Comparison of ENCODE assay signal across 10 cellular contexts in genomic region chr13:77696006-77696862, GRCh38. TPM values are rescaled to one million over a fixed set of nuclear protein-coding genes. Genes with fewer than 3 reads are reported as not detected.
DNase-seq lines count a peak whose midpoint lies in the region; ATAC-seq, FAIRE-seq and TF ChIP-seq lines count a peak whose summit lies in the region.
"Had no signal": no experiment of that assay in that cellular context is flagged by ENCODE, and none has a peak within 500 bp of the region (broad histone marks: within the 10 kb centered on the region; RNA-seq: fewer than 3 reads in every experiment).

No MANE protein-coding gene starts in this region.

- H3K9me3 ChIP-seq in neuron (ENCODE audit: low read length) = no peaks in the 10 kb centered on the region
- H3K9me3 ChIP-seq: right lobe of liver had no signal

- DNase-seq in GM12891 (ENCODE audit: insufficient read length, low spot score) (peak; percentile 3), Kasumi-1 (lab: John Stamatoyannopoulos, UW) (peak; percentile 34 to 60), caudate nucleus (lab: John Stamatoyannopoulos, UW) (peak in 33 of 61 donors; percentile 4 to 64 (median 24)), UCSD-AML1 (lab: John Stamatoyannopoulos, UW; ENCODE audit: unreplicated experiment) (no peak)
- no peak for DNase-seq in activated CD4-positive, CD25-positive, alpha-beta regulatory T cell treated with anti-CD3 and anti-CD28 coated beads, Interleukin-2, amount 50 U/mL, for 72 hours
- DNase-seq: right lobe of liver had no signal

- H3K4me1 ChIP-seq in neuron (ENCODE audit: insufficient read depth, low read length) = peaks cover 59% of the 10 kb centered on the region

- no peaks in the 10 kb centered on the region for H3K27me3 ChIP-seq in neuron (ENCODE audit: insufficient read depth, low read length)
- H3K27me3 ChIP-seq: right lobe of liver had no signal

- H2AFZ ChIP-seq in neuron (ENCODE audit: low read depth, low read length) = peak overlapping the region; percentile 68

- no peaks in the 10 kb centered on the region for H3K36me3 ChIP-seq in neuron (ENCODE audit: insufficient read depth, low read length)
- H3K36me3 ChIP-seq: right lobe of liver had no signal

- FAIRE-seq in GM12891 (lab: Jason Lieb, UNC) = peak; percentile 82

- TF ChIP-seq POLR2A in GM12891 (IDR thresholded peaks at IDR 0.05; ENCODE audit: low read depth, low read length) = no peak

- H3K27ac ChIP-seq in caudate nucleus (ENCODE audit: low read depth, low read length) = peak overlapping the region; percentile 90
- H3K27ac ChIP-seq: HL-60 had no signal

- peak overlapping the region; percentile 62 for H3K4me3 ChIP-seq in neuron (ENCODE audit: low read length)

- ATAC-seq in HG03159 (IDR thresholded peaks at IDR 0.05; ENCODE audit: unreplicated experiment) = no peak
- no peak for ATAC-seq in GM21381 (IDR thresholded peaks at IDR 0.05; ENCODE audit: unreplicated experiment)

TF ChIP-seq in GM12891, 5 proteins besides CTCF, POLR2A, EP300 and RAD21:
- TF ChIP-seq SPI1 (IDR thresholded peaks at IDR 0.05; ENCODE audit: low read depth, low read length) (no peak), POLR2AphosphoS5 (IDR thresholded peaks at IDR 0.05; ENCODE audit: low read depth, low read length) (no peak), POU2F2 (IDR thresholded peaks at IDR 0.05; ENCODE audit: low read depth, low read length) (no peak), PAX5 (IDR thresholded peaks at IDR 0.05; ENCODE audit: insufficient read depth, low read length, severe bottlenecking) (no peak), TAF1 (IDR thresholded peaks at IDR 0.05; ENCODE audit: low read depth, low read length) (no peak)

RNA-seq across cellular contexts. Expression of gene SLAIN1, which starts 1.3 kb away (rescaled TPM):
- 36.9 TPM for polyA plus RNA-seq in GM12891 (2012; ENCODE audit: low read depth, missing spikeins)

Comparison
In these comparisons a context has a peak if more than half of its experiments do, and no peak if none do; other contexts are left out.
1. DNase-seq: peak in GM12891 (single experiment), Kasumi-1 (2 of 2) and caudate nucleus (33 of 61); none in activated CD4-positive, CD25-positive, alpha-beta regulatory T cell treated with anti-CD3 and anti-CD28 coated beads, Interleukin-2, amount 50 U/mL, for 72 hours (single experiment) and UCSD-AML1 (single experiment).